In the genomic region with DNA sequence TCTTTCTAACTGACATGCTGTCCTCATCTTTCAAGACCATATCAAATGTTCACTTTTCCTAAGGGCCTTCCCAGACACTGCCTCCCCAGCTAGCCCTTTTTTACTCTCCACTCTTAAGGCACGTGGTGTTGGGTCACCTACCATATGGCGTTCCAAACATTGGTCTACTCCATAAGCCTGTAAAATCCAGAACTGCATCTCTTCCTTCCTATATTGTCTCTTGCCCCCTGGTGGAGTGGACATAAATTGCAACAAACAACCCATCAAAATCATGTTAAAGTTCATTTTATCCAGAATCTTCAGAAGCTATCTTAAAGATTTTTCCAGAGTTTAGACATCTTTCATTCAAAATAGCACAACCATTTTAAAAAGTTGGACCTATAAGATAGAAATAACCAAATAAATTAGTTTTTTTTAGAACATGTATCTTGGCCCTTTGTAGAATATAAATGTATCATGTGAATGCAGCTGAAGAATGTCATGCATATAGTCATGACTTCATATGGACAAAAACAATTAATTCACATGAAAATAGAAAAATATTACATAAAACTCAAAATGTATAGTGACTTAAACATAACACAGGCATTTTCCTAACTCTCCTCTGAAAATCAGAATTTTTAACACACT, we compare ENCODE assay signal across 9 cellular contexts.
DNase-seq lines count a peak whose midpoint lies in the region; ATAC-seq and TF ChIP-seq lines count a peak whose summit lies in the region.
"Had no signal": no experiment of that assay in that cellular context is flagged by ENCODE, and none has a peak within 500 bp of the region (broad histone marks: within the 10 kb centered on the region; RNA-seq: fewer than 3 reads in every experiment).

No MANE protein-coding gene starts in this region.

- no peaks in the 10 kb centered on the region for H3K27me3 Mint-ChIP-seq in activated CD4-positive, alpha-beta memory T cell treated with anti-CD3 and anti-CD28 coated beads, Interleukin-2, amount 10 ng/mL, durations not matched to agents 7 days and 5 days

- no peaks in the 10 kb centered on the region for H3K36me3 Mint-ChIP-seq in activated CD4-positive, alpha-beta memory T cell treated with anti-CD3 and anti-CD28 coated beads, Interleukin-2, amount 10 ng/mL, durations not matched to agents 7 days and 5 days (ENCODE audit: low read depth)

- H3K4me1 Mint-ChIP-seq in activated CD4-positive, alpha-beta memory T cell treated with anti-CD3 and anti-CD28 coated beads, Interleukin-2, amount 10 ng/mL, durations not matched to agents 7 days and 5 days: no peaks in the 10 kb centered on the region

- H3K4me3 ChIP-seq in epithelial cell of proximal tubule (ENCODE audit: low read depth, low read length) (no peak overlapping the region), thoracic aorta (no peak overlapping the region)

- TF ChIP-seq CTCF in epithelial cell of proximal tubule (conservative IDR thresholded peaks at IDR 0.05; ENCODE audit: low read depth, low read length) (peak; percentile 70), thoracic aorta (IDR thresholded peaks at IDR 0.05) (peak; percentile 37)

- H3K9me3 ChIP-seq in thoracic aorta: no peaks in the 10 kb centered on the region

- H3K27me3 ChIP-seq in thoracic aorta (replicated peaks; ENCODE audit: insufficient read depth): no peaks in the 10 kb centered on the region

- CTCF ChIA-PET in activated CD4-positive, alpha-beta memory T cell treated with anti-CD3 and anti-CD28 coated beads, Interleukin-2, amount 10 ng/mL, durations not matched to agents 7 days and 5 days (lab: Charles Lee): interaction anchor here (1.2 kb wide), 1 partner anchor 12 kb away, joined by 3 read pairs; no protein-coding TSS in a partner anchor

- no peak overlapping the region for H3K4me3 Mint-ChIP-seq in activated CD4-positive, alpha-beta memory T cell treated with anti-CD3 and anti-CD28 coated beads, Interleukin-2, amount 10 ng/mL, durations not matched to agents 7 days and 5 days

- no peaks in the 10 kb centered on the region for H3K36me3 ChIP-seq in thoracic aorta

- POLR2A ChIA-PET in activated CD4-positive, alpha-beta memory T cell treated with anti-CD3 and anti-CD28 coated beads, Interleukin-2, amount 10 ng/mL, durations not matched to agents 7 days and 5 days (lab: Charles Lee): no interaction called here

- ATAC-seq in GM21529 (IDR thresholded peaks at IDR 0.05; ENCODE audit: unreplicated experiment): peak; percentile 58
- no peak for ATAC-seq in thoracic aorta (ENCODE audit: insufficient number of reproducible peaks, low FRiP score, low read depth)

- DNase-seq in COR-L47 (lab: John Stamatoyannopoulos, UW) (peak; percentile 0), NCI-H82 (lab: John Stamatoyannopoulos, UW) (peak; percentile 83), epithelial cell of proximal tubule (ENCODE audit: low read depth) (no peak), thoracic aorta (ENCODE audit: low spot score) (no peak)
- no peak for DNase-seq in stimulated activated CD4-positive, alpha-beta T cell treated with anti-CD3 and anti-CD28 coated beads, Interleukin-4, amount 100 ng/mL, for 24 hours
- no peak for DNase-seq in activated T-cell treated with anti-CD3 and anti-CD28 coated beads, Interleukin-2, amount 50 U/mL, for 48 hours
- no peak for DNase-seq in activated CD4-positive, alpha-beta memory T cell treated with anti-CD3 and anti-CD28 coated beads, Interleukin-2, amount 10 ng/mL, durations not matched to agents 7 days and 5 days
- DNase-seq: left cardiac atrium had no signal

- H3K27ac Mint-ChIP-seq in activated CD4-positive, alpha-beta memory T cell treated with anti-CD3 and anti-CD28 coated beads, Interleukin-2, amount 10 ng/mL, durations not matched to agents 7 days and 5 days: no peak overlapping the region

- no peak overlapping the region for H3K27ac ChIP-seq in thoracic aorta

- H3K4me1 ChIP-seq in thoracic aorta (ENCODE audit: control insufficient read depth in 1 of 2, low read depth in 2 of 2): no peaks in the 10 kb centered on the region

- H3K9me3 Mint-ChIP-seq in activated CD4-positive, alpha-beta memory T cell treated with anti-CD3 and anti-CD28 coated beads, Interleukin-2, amount 10 ng/mL, durations not matched to agents 7 days and 5 days: peaks cover 5% of the 10 kb centered on the region

Comparison
In these comparisons a context has a peak if more than half of its experiments do, and no peak if none do; other contexts are left out.
1. DNase-seq: peak in COR-L47 (single experiment) and NCI-H82 (single experiment); none in epithelial cell of proximal tubule (single experiment), thoracic aorta (single experiment), stimulated activated CD4-positive, alpha-beta T cell treated with anti-CD3 and anti-CD28 coated beads, Interleukin-4, amount 100 ng/mL, for 24 hours (single experiment), activated T-cell treated with anti-CD3 and anti-CD28 coated beads, Interleukin-2, amount 50 U/mL, for 48 hours (0 of 2) and activated CD4-positive, alpha-beta memory T cell treated with anti-CD3 and anti-CD28 coated beads, Interleukin-2, amount 10 ng/mL, durations not matched to agents 7 days and 5 days (single experiment).